25 cellular contexts compared by ENCODE assay signal in genomic region chr3:161586836-161587235, GRCh38.
"Had no signal": no experiment of that assay in that cellular context is flagged by ENCODE, and none has a peak within 500 bp of the region (broad histone marks: within the 10 kb centered on the region; RNA-seq: fewer than 3 reads in every experiment).

No MANE protein-coding gene starts in this region.

- ATAC-seq: effector memory CD8-positive, alpha-beta T cell; esophagus mucosa; foreskin keratinocyte; gastrocnemius medialis; gastroesophageal sphincter; heart left ventricle; heart right ventricle had no signal

- H3K27ac Mint-ChIP-seq: dendritic cell treated with granulocyte-macrophage colony-stimulating factor and Interleukin-4, amounts not matched to agents 40 ng/mL and 50 ng/mL, for 4 days; effector memory CD8-positive, alpha-beta T cell; endodermal cell had no signal

- H3K9me3 ChIP-seq: colonic mucosa, esophagus muscularis mucosa, esophagus squamous epithelium, gastrocnemius medialis, gastroesophageal sphincter, heart left ventricle had no signal

- H3K4me3 Mint-ChIP-seq: dendritic cell treated with granulocyte-macrophage colony-stimulating factor and Interleukin-4, amounts not matched to agents 40 ng/mL and 50 ng/mL, for 4 days; effector memory CD8-positive, alpha-beta T cell; endodermal cell had no signal

- DNase-seq: colonic mucosa; cortex of kidney; dermis blood vessel endothelial cell; dorsolateral prefrontal cortex; effector CD4-positive, alpha-beta T cell; effector CD8-positive, alpha-beta T cell; effector memory CD4-positive, alpha-beta T cell; effector memory CD8-positive, alpha-beta T cell; endodermal cell; erythroblast; esophagus squamous epithelium; foreskin fibroblast; foreskin keratinocyte; foreskin melanocyte; gastrocnemius medialis; glutamatergic neuron; head of caudate nucleus; heart left ventricle; heart right ventricle had no signal

- H3K4me1 ChIP-seq: colonic mucosa, esophagus muscularis mucosa, esophagus squamous epithelium, foreskin keratinocyte, gastrocnemius medialis, gastroesophageal sphincter, heart left ventricle, heart right ventricle had no signal

- H3K36me3 ChIP-seq: colonic mucosa, esophagus muscularis mucosa, esophagus squamous epithelium, gastrocnemius medialis, gastroesophageal sphincter, heart left ventricle, heart right ventricle had no signal

- H3K27me3 ChIP-seq: colonic mucosa, dorsolateral prefrontal cortex, esophagus muscularis mucosa, esophagus squamous epithelium, foreskin keratinocyte, gastrocnemius medialis, gastroesophageal sphincter, heart left ventricle, heart right ventricle had no signal

- H3K27me3 Mint-ChIP-seq: dendritic cell treated with granulocyte-macrophage colony-stimulating factor and Interleukin-4, amounts not matched to agents 40 ng/mL and 50 ng/mL, for 4 days; effector memory CD8-positive, alpha-beta T cell had no signal

- H3K4me3 ChIP-seq: colonic mucosa, coronary artery, dorsolateral prefrontal cortex, esophagus muscularis mucosa, esophagus squamous epithelium, gastrocnemius medialis, gastroesophageal sphincter, heart left ventricle, heart right ventricle had no signal

- H3K27ac ChIP-seq: colonic mucosa, coronary artery, dorsolateral prefrontal cortex, epithelial cell of prostate, esophagus muscularis mucosa, esophagus squamous epithelium, foreskin keratinocyte, gastrocnemius medialis, gastroesophageal sphincter, heart left ventricle, heart right ventricle had no signal
